ENCODE assay signal across 8 cellular contexts in the genomic region with DNA sequence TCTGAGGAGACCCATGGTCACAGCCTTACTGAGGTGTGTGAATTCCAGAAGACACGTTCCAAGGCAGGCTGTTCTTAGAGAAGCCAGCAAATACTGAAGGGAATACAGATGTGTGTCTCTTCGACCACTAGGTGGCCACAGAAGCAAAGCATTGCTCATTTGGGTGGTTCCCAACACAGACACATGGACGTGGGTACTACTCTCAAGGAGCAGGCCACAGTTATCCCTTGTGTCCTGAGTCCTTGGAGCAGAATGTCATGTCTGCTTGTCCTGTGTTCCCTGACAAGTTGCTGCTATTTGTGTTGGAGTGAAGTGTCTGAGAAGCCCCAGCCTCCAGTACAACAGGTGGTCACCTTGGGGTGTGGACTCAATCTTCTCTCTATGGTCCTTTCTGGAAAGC. TPM values are rescaled to one million over a fixed set of nuclear protein-coding genes. Genes with fewer than 3 reads are reported as not detected.
DNase-seq lines count a peak whose midpoint lies in the region; ATAC-seq, FAIRE-seq and TF ChIP-seq lines count a peak whose summit lies in the region.

No MANE protein-coding gene starts in this region.

- H3K27ac Mint-ChIP-seq in CD4-positive, alpha-beta memory T cell: peak overlapping the region; percentile 96 to 100 (median 99)
- 0 out of 2 replicates have a peak overlapping the region, but pooled peaks have one; percentile 52 for H3K27ac Mint-ChIP-seq in GM23338

- intact Hi-C loops in CD4-positive, alpha-beta memory T cell (cut with micrococcal nuclease): loop anchor here (1.0 kb wide), 5 partner anchors 30 to 450 kb away; a partner anchor contains a TSS
- intact Hi-C loops in HepG2 (cut with micrococcal nuclease; ENCODE audit: unreplicated experiment): no loop called here

- DNase-seq in CD4-positive, alpha-beta memory T cell: peak; percentile 66 to 73 (median 68)
- peak; percentile 93 for DNase-seq in GM23338 (ENCODE audit: low spot score)
- peak; percentile 88 for DNase-seq in NCI-H2196 (lab: John Stamatoyannopoulos, UW; ENCODE audit: unreplicated experiment)
- peak; percentile 23 for DNase-seq in activated CD4-positive, CD25-positive, alpha-beta regulatory T cell treated with anti-CD3 and anti-CD28 coated beads, Interleukin-2, amount 50 U/mL, for 16 hours (ENCODE audit: low read depth, low spot score)
- DNase-seq in choroid plexus epithelial cell (ENCODE audit: low read depth): peak; percentile 90
- peak; percentile 59 for DNase-seq in HepG2 (ENCODE audit: low spot score)
- DNase-seq in stimulated activated CD8-positive, alpha-beta memory T cell treated with anti-CD3 and anti-CD28 coated beads, Interleukin-15, amount 100 ng/mL, for 1 hour (ENCODE audit: low read depth): peak; percentile 31

- peak overlapping the region; percentile 49 to 94 (median 80) for H3K4me3 Mint-ChIP-seq in CD4-positive, alpha-beta memory T cell
- no peak overlapping the region for H3K4me3 Mint-ChIP-seq in GM23338

- CTCF ChIA-PET in CD4-positive, alpha-beta memory T cell (lab: Charles Lee; ENCODE audit: partially characterized antibody): interaction anchor here (0.6 to 13.3 kb wide), 20 partner anchors 8 to 254 kb away, joined by 3 to 343 read pairs (median 6); a partner anchor contains a TSS
- CTCF ChIA-PET in HepG2 (lab: Yijun Ruan, JAX; ENCODE audit: low intra/inter-chr PET ratio, low total read pairs): interaction anchor here (1.3 kb wide), 1 partner anchor 79 kb away, joined by 5 read pairs; no protein-coding TSS in a partner anchor

- ATAC-seq in GM23338 (peak; percentile 93), HepG2 (peak; percentile 76), GM19397 (IDR thresholded peaks at IDR 0.05; ENCODE audit: unreplicated experiment) (no peak)

- no TSS peak for BruUV-seq in HepG2 (replicated peaks; lab: Mats Ljungman, UMichigan)

- H3K4me1 Mint-ChIP-seq in CD4-positive, alpha-beta memory T cell: peaks cover 40 to 77% (median 60%) of the 10 kb centered on the region in 4 donors
- peaks cover 10% of the 10 kb centered on the region for H3K4me1 Mint-ChIP-seq in GM23338

- TF ChIP-seq EP300 in HepG2 (IDR thresholded peaks at IDR 0.05; ENCODE audit: low read depth in 2 of 2, low read length in 2 of 2) (no peak), HepG2 (CRISPR knock-in tag; IDR thresholded peaks at IDR 0.05; ENCODE audit: borderline replicate concordance) (no peak)

- H2AFZ ChIP-seq in GM23338 (no peak overlapping the region), HepG2 (ENCODE audit: low read length) (no peak overlapping the region)

- H3K36me3 ChIP-seq in CD4-positive, alpha-beta memory T cell (ENCODE audit: insufficient read depth, low read length): peaks cover 44% of the 10 kb centered on the region
- H3K36me3 ChIP-seq in GM23338 (ENCODE audit: insufficient read depth) (no peaks in the 10 kb centered on the region), HepG2 (replicated peaks in 1 of 2; ENCODE audit: control insufficient read depth in 1 of 2, insufficient read depth in 2 of 2, low read length in 2 of 2) (peaks cover 18 to 43% of the 10 kb centered on the region in 2 experiments)

- POLR2A ChIA-PET in CD4-positive, alpha-beta memory T cell (lab: Charles Lee; ENCODE audit: partially characterized antibody): interaction anchor here (0.6 to 11.8 kb wide), 22 partner anchors 8 to 156 kb away, joined by 3 to 247 read pairs (median 12); a partner anchor contains a TSS
- POLR2A ChIA-PET in HepG2 (lab: Yijun Ruan, JAX): interaction anchor here (2.0 kb wide), 1 partner anchor 32 kb away, joined by 6 read pairs; a partner anchor contains a TSS

- in situ Hi-C loops in HepG2 (cut with HindIII; ENCODE audit: extremely low pct_ligation_motif_present, low pct_unique_long_range_greater_than_20kb): loop anchor here (25.0 kb wide), 1 partner anchor 456 kb away; a partner anchor contains a TSS

- WGBS in HepG2 (ENCODE audit: low lambda C conversion rate): 46% methylated on average over 3 of the region's 3 CpGs

- H3K79me2 ChIP-seq in GM23338 (replicated peaks; ENCODE audit: insufficient read depth) (peaks cover 2% of the 10 kb centered on the region; the same call in 1 of the 2 replicates), HepG2 (ENCODE audit: insufficient read depth, low read length) (peaks cover 22% of the 10 kb centered on the region)

- H3K27ac ChIP-seq in CD4-positive, alpha-beta memory T cell (ENCODE audit: low read depth, low read length): peak overlapping the region; percentile 77
- H3K27ac ChIP-seq in GM23338 (ENCODE audit: low read depth) (no peak overlapping the region), HepG2 (ENCODE audit: extremely low read length, insufficient read depth, low read length) (no peak overlapping the region)

- no peaks in the 10 kb centered on the region for H3K27me3 ChIP-seq in CD4-positive, alpha-beta memory T cell (ENCODE audit: insufficient read depth, low read length)
- no peaks in the 10 kb centered on the region for H3K27me3 ChIP-seq in GM23338 (ENCODE audit: insufficient read depth)
- no peaks in the 10 kb centered on the region for H3K27me3 ChIP-seq in HepG2 (ENCODE audit: control insufficient read depth in 1 of 2, insufficient read depth in 2 of 2, low read length in 2 of 2)

- FAIRE-seq in HepG2 (lab: Jason Lieb, UNC): peak; percentile 98

- no peaks in the 10 kb centered on the region for H3K27me3 Mint-ChIP-seq in CD4-positive, alpha-beta memory T cell
- peaks cover 14% of the 10 kb centered on the region for H3K27me3 Mint-ChIP-seq in GM23338 (ENCODE audit: insufficient read depth, low read depth, poor library complexity)

- H3K4me2 ChIP-seq in GM23338: no peak overlapping the region
- H3K4me2 ChIP-seq in HepG2 (ENCODE audit: low read depth, low read length): no peak overlapping the region

- H4K20me1 ChIP-seq in GM23338 (replicated peaks; ENCODE audit: insufficient read depth): peaks cover 2% of the 10 kb centered on the region; the same call in 1 of the 2 replicates
- H4K20me1 ChIP-seq in HepG2 (ENCODE audit: insufficient read depth, low read length): peaks cover 9% of the 10 kb centered on the region

- H3K9me3 ChIP-seq in CD4-positive, alpha-beta memory T cell (ENCODE audit: control insufficient read depth in 1 of 2, low read length in 2 of 2): no peaks in the 10 kb centered on the region
- no peaks in the 10 kb centered on the region for H3K9me3 ChIP-seq in HepG2 (ENCODE audit: low read length)

- 0 out of 2 replicates have a peak, but pooled peaks cover 7% of the 10 kb centered on the region for H3F3A ChIP-seq in GM23338 (replicated peaks; ENCODE audit: low read depth)

- TF ChIP-seq CTCF in GM23338 (conservative IDR thresholded peaks at IDR 0.05; ENCODE audit: low read depth in 2 of 2): peak; percentile 83 to 97
- TF ChIP-seq CTCF in choroid plexus epithelial cell (conservative IDR thresholded peaks at IDR 0.05; ENCODE audit: low read depth, low read length): peak; percentile 91
- peak; percentile 91 for TF ChIP-seq CTCF in HepG2 (CRISPR knock-in tag; IDR thresholded peaks at IDR 0.05)

- TF ChIP-seq POLR2A in HepG2 (IDR thresholded peaks at IDR 0.05; ENCODE audit: insufficient read depth in 1 of 2, low read depth in 2 of 2, low read length in 2 of 2): peak in 1 of 2 experiments; percentile 39; a peak in 1 of 4 replicates

- peak; percentile 72 for TF ChIP-seq RAD21 in HepG2 (CRISPR knock-in tag; IDR thresholded peaks at IDR 0.05)

- H3K4me3 ChIP-seq in CD4-positive, alpha-beta memory T cell (ENCODE audit: low read length in 2 of 2): peak overlapping the region in 1 of 2 donors; percentile 57
- H3K4me3 ChIP-seq in GM23338 (no peak overlapping the region), choroid plexus epithelial cell (ENCODE audit: low read depth, low read length) (no peak overlapping the region), HepG2 (replicated peaks in 1 of 3; ENCODE audit: insufficient read depth in 1 of 3, low read depth in 2 of 3, low read length in 3 of 3) (no peak overlapping the region)

- no peaks in the 10 kb centered on the region for H3K9me2 ChIP-seq in GM23338 (ENCODE audit: insufficient read depth)

- H3K36me3 Mint-ChIP-seq in CD4-positive, alpha-beta memory T cell: peaks cover 41 to 57% of the 10 kb centered on the region in 2 donors
- H3K36me3 Mint-ChIP-seq in GM23338 (ENCODE audit: low read depth): peaks cover 30% of the 10 kb centered on the region

- peaks cover 67% of the 10 kb centered on the region for H3K4me1 ChIP-seq in CD4-positive, alpha-beta memory T cell (ENCODE audit: insufficient read depth, low read length)
- H3K4me1 ChIP-seq in GM23338 (ENCODE audit: insufficient read depth) (0 out of 2 replicates have a peak, but pooled peaks cover 3% of the 10 kb centered on the region), HepG2 (ENCODE audit: insufficient read depth, low read length) (peaks cover 7% of the 10 kb centered on the region)

- H3K9me3 Mint-ChIP-seq in CD4-positive, alpha-beta memory T cell: no peaks in the 10 kb centered on the region
- no peaks in the 10 kb centered on the region for H3K9me3 Mint-ChIP-seq in GM23338

- no peak overlapping the region for H3K9ac ChIP-seq in HepG2 (ENCODE audit: insufficient read depth, low read depth, low read length)

RNA-seq across cellular contexts. Expression of a gene that starts 30.3 kb away (rescaled TPM):
- 10 to 100 TPM; 64.1 to 72.4 TPM for total RNA-seq in CD4-positive, alpha-beta memory T cell
- 100 to 1,000 TPM; 164 to 206 TPM for polyA plus RNA-seq in CD4-positive, alpha-beta memory T cell
- total RNA-seq in GM23338 (2014; rRNA removed; shearing (Covaris generic)): 30.1 and 33.0 TPM in 2 replicates
- polyA plus RNA-seq in GM23338 (2016; fragmentation: Nextera tagmentation; extraction: Ambion mirVana) (38.1 and 40.9 TPM in 2 replicates), HepG2 (2011; rRNA removed) (60.3 and 72.7 TPM in 2 replicates)
- total RNA-seq in HepG2 (2016; rRNA removed; fragmentation: Illumina TruSeq; extraction: Trizol): 70.4 and 82.4 TPM in 2 replicates
- 13.1 and 14.4 TPM in 2 replicates for total RNA-seq in HepG2 (2016; cell fraction: cytosol; rRNA removed; fragmentation: Illumina TruSeq; extraction: Trizol; ENCODE audit: low read depth)
- total RNA-seq in HepG2 (2016; cell fraction: insoluble cytoplasmic fraction; rRNA removed; fragmentation: Illumina TruSeq; extraction: Trizol): 66.8 and 82.9 TPM in 2 replicates
- total RNA-seq in HepG2 (2016; cell fraction: membrane; rRNA removed; fragmentation: Illumina TruSeq; extraction: Trizol): 18.9 and 22.2 TPM in 2 replicates
- 30.8 and 32.4 TPM in 2 replicates for total RNA-seq in HepG2 (2016; cell fraction: nucleus; rRNA removed; fragmentation: Illumina TruSeq; extraction: Trizol)
- 71.7 and 71.8 TPM in 2 replicates for polyA plus RNA-seq in HepG2 (2011; cell fraction: cytosol; rRNA removed)
- 26.0 and 36.8 TPM in 2 replicates for polyA plus RNA-seq in HepG2 (2011; cell fraction: nucleus; rRNA removed)
- polyA plus RNA-seq in HepG2 (2012): 38.0 and 61.0 TPM in 2 replicates
- 12.6 and 14.1 TPM in 2 replicates for polyA plus RNA-seq in HepG2 (2016; cell fraction: cytosol; fragmentation: Illumina TruSeq; extraction: Trizol; ENCODE audit: low read depth)
- polyA plus RNA-seq in HepG2 (2016; cell fraction: insoluble cytoplasmic fraction; fragmentation: Illumina TruSeq; extraction: Trizol; ENCODE audit: low read depth): 105 and 111 TPM in 2 replicates
- 15.3 and 17.8 TPM in 2 replicates for polyA plus RNA-seq in HepG2 (2016; cell fraction: membrane; fragmentation: Illumina TruSeq; extraction: Trizol; ENCODE audit: low read depth)
- 44.4 and 56.4 TPM in 2 replicates for polyA plus RNA-seq in HepG2 (2016; cell fraction: nucleus; fragmentation: Illumina TruSeq; extraction: Trizol; ENCODE audit: insufficient read depth, low read depth)
- polyA minus RNA-seq in HepG2 (2011; rRNA and poly(A)+ RNA removed; ENCODE audit: low replicate concordance): 41.9 and 78.2 TPM in 2 replicates
- 21.1 and 25.6 TPM in 2 replicates for polyA minus RNA-seq in HepG2 (2011; cell fraction: cytosol; rRNA and poly(A)+ RNA removed)
- polyA minus RNA-seq in HepG2 (2011; cell fraction: nucleus; rRNA and poly(A)+ RNA removed): 14.3 and 27.1 TPM in 2 replicates

RNA-seq across cellular contexts. Expression of a gene that starts 32.0 kb away (rescaled TPM):
- 10 to 100 TPM; 61.6 to 61.8 TPM for total RNA-seq in CD4-positive, alpha-beta memory T cell
- 10 to 100 TPM; 55.1 to 65.7 TPM for polyA plus RNA-seq in CD4-positive, alpha-beta memory T cell
- total RNA-seq in GM23338 (2014; rRNA removed; shearing (Covaris generic)): 51.8 and 61.7 TPM in 2 replicates
- 50.4 and 50.7 TPM in 2 replicates for polyA plus RNA-seq in GM23338 (2016; fragmentation: Nextera tagmentation; extraction: Ambion mirVana)
- total RNA-seq in HepG2 (2016; rRNA removed; fragmentation: Illumina TruSeq; extraction: Trizol): 33.1 and 36.7 TPM in 2 replicates
- 60.6 and 75.2 TPM in 2 replicates for total RNA-seq in HepG2 (2016; cell fraction: cytosol; rRNA removed; fragmentation: Illumina TruSeq; extraction: Trizol; ENCODE audit: low read depth)
- 36.3 and 39.9 TPM in 2 replicates for total RNA-seq in HepG2 (2016; cell fraction: insoluble cytoplasmic fraction; rRNA removed; fragmentation: Illumina TruSeq; extraction: Trizol)
- 52.5 and 64.2 TPM in 2 replicates for total RNA-seq in HepG2 (2016; cell fraction: membrane; rRNA removed; fragmentation: Illumina TruSeq; extraction: Trizol)
- total RNA-seq in HepG2 (2016; cell fraction: nucleus; rRNA removed; fragmentation: Illumina TruSeq; extraction: Trizol): 15.0 and 21.0 TPM in 2 replicates
- polyA plus RNA-seq in HepG2 (2011; rRNA removed): 30.8 and 34.0 TPM in 2 replicates
- polyA plus RNA-seq in HepG2 (2011; cell fraction: cytosol; rRNA removed): 41.5 and 57.5 TPM in 2 replicates
- polyA plus RNA-seq in HepG2 (2011; cell fraction: nucleus; rRNA removed): 41.3 and 52.4 TPM in 2 replicates
- polyA plus RNA-seq in HepG2 (2012): 17.3 and 21.3 TPM in 2 replicates
- 75.5 and 80.9 TPM in 2 replicates for polyA plus RNA-seq in HepG2 (2016; cell fraction: cytosol; fragmentation: Illumina TruSeq; extraction: Trizol; ENCODE audit: low read depth)
- 33.0 and 34.1 TPM in 2 replicates for polyA plus RNA-seq in HepG2 (2016; cell fraction: insoluble cytoplasmic fraction; fragmentation: Illumina TruSeq; extraction: Trizol; ENCODE audit: low read depth)
- polyA plus RNA-seq in HepG2 (2016; cell fraction: membrane; fragmentation: Illumina TruSeq; extraction: Trizol; ENCODE audit: low read depth): 56.8 and 65.7 TPM in 2 replicates
- polyA plus RNA-seq in HepG2 (2016; cell fraction: nucleus; fragmentation: Illumina TruSeq; extraction: Trizol; ENCODE audit: insufficient read depth, low read depth): 30.1 and 31.9 TPM in 2 replicates
- 40.7 and 121 TPM in 2 replicates for polyA minus RNA-seq in HepG2 (2011; rRNA and poly(A)+ RNA removed; ENCODE audit: low replicate concordance)
- 15.1 and 18.1 TPM in 2 replicates for polyA minus RNA-seq in HepG2 (2011; cell fraction: cytosol; rRNA and poly(A)+ RNA removed)
- 12.9 and 15.0 TPM in 2 replicates for polyA minus RNA-seq in HepG2 (2011; cell fraction: nucleus; rRNA and poly(A)+ RNA removed)

RNA-seq across cellular contexts. Expression of a gene that starts 32.1 kb away (rescaled TPM):
- total RNA-seq in CD4-positive, alpha-beta memory T cell: 10 to 100 TPM; 19.0 to 21.1 TPM
- 10 to 100 TPM; 10.2 to 15.7 TPM for polyA plus RNA-seq in CD4-positive, alpha-beta memory T cell
- total RNA-seq in GM23338 (2014; rRNA removed; shearing (Covaris generic)): 56.3 and 57.6 TPM in 2 replicates
- polyA plus RNA-seq in GM23338 (2016; fragmentation: Nextera tagmentation; extraction: Ambion mirVana) (38.2 and 39.2 TPM in 2 replicates), HepG2 (2011; rRNA removed) (31.2 and 39.1 TPM in 2 replicates)
- 56.7 and 62.2 TPM in 2 replicates for total RNA-seq in HepG2 (2016; rRNA removed; fragmentation: Illumina TruSeq; extraction: Trizol)
- total RNA-seq in HepG2 (2016; cell fraction: cytosol; rRNA removed; fragmentation: Illumina TruSeq; extraction: Trizol; ENCODE audit: low read depth): 10.5 and 11.5 TPM in 2 replicates
- 55.3 and 56.3 TPM in 2 replicates for total RNA-seq in HepG2 (2016; cell fraction: insoluble cytoplasmic fraction; rRNA removed; fragmentation: Illumina TruSeq; extraction: Trizol)
- total RNA-seq in HepG2 (2016; cell fraction: membrane; rRNA removed; fragmentation: Illumina TruSeq; extraction: Trizol): 41.7 and 48.7 TPM in 2 replicates
- 31.5 and 37.8 TPM in 2 replicates for total RNA-seq in HepG2 (2016; cell fraction: nucleus; rRNA removed; fragmentation: Illumina TruSeq; extraction: Trizol)
- 20.6 and 21.6 TPM in 2 replicates for polyA plus RNA-seq in HepG2 (2011; cell fraction: cytosol; rRNA removed)
- 39.4 and 47.2 TPM in 2 replicates for polyA plus RNA-seq in HepG2 (2011; cell fraction: nucleus; rRNA removed)
- polyA plus RNA-seq in HepG2 (2012): 43.1 and 58.6 TPM in 2 replicates
- 15.1 and 16.9 TPM in 2 replicates for polyA plus RNA-seq in HepG2 (2016; cell fraction: cytosol; fragmentation: Illumina TruSeq; extraction: Trizol; ENCODE audit: low read depth)
- polyA plus RNA-seq in HepG2 (2016; cell fraction: insoluble cytoplasmic fraction; fragmentation: Illumina TruSeq; extraction: Trizol; ENCODE audit: low read depth): 81.4 and 109 TPM in 2 replicates
- 45.4 and 52.4 TPM in 2 replicates for polyA plus RNA-seq in HepG2 (2016; cell fraction: membrane; fragmentation: Illumina TruSeq; extraction: Trizol; ENCODE audit: low read depth)
- polyA plus RNA-seq in HepG2 (2016; cell fraction: nucleus; fragmentation: Illumina TruSeq; extraction: Trizol; ENCODE audit: insufficient read depth, low read depth): 74.4 and 77.5 TPM in 2 replicates
- polyA minus RNA-seq in HepG2 (2011; rRNA and poly(A)+ RNA removed; ENCODE audit: low replicate concordance): 12.3 and 39.1 TPM in 2 replicates
- polyA minus RNA-seq in HepG2 (2011; cell fraction: cytosol; rRNA and poly(A)+ RNA removed): 14.7 and 18.7 TPM in 2 replicates
- polyA minus RNA-seq in HepG2 (2011; cell fraction: nucleus; rRNA and poly(A)+ RNA removed): 18.9 and 22.9 TPM in 2 replicates

RNA-seq across cellular contexts. Expression of a gene that starts 49.7 kb away (rescaled TPM):
- total RNA-seq in CD4-positive, alpha-beta memory T cell: under 1 TPM; 0.29 to 0.33 TPM
- polyA plus RNA-seq in CD4-positive, alpha-beta memory T cell: not detected
- total RNA-seq in GM23338 (2014; rRNA removed; shearing (Covaris generic)): 1.2 and 2.2 TPM in 2 replicates
- polyA plus RNA-seq in GM23338 (2016; fragmentation: Nextera tagmentation; extraction: Ambion mirVana): 0.09 and 0.37 TPM in 2 replicates
- total RNA-seq in HepG2 (2016; rRNA removed; fragmentation: Illumina TruSeq; extraction: Trizol): not detected in 2 replicates
- not detected in 2 replicates for total RNA-seq in HepG2 (2016; cell fraction: cytosol; rRNA removed; fragmentation: Illumina TruSeq; extraction: Trizol; ENCODE audit: low read depth)
- total RNA-seq in HepG2 (2016; cell fraction: insoluble cytoplasmic fraction; rRNA removed; fragmentation: Illumina TruSeq; extraction: Trizol): 0.02 TPM in 1 of 2 replicates, not detected in the other
- 0.06 TPM in 1 of 2 replicates, not detected in the other for total RNA-seq in HepG2 (2016; cell fraction: membrane; rRNA removed; fragmentation: Illumina TruSeq; extraction: Trizol)
- not detected in 2 replicates for total RNA-seq in HepG2 (2016; cell fraction: nucleus; rRNA removed; fragmentation: Illumina TruSeq; extraction: Trizol)
- 0.03 TPM in 2 replicates for polyA plus RNA-seq in HepG2 (2011; rRNA removed)
- 0.01 and 0.03 TPM in 2 replicates for polyA plus RNA-seq in HepG2 (2011; cell fraction: cytosol; rRNA removed)
- polyA plus RNA-seq in HepG2 (2011; cell fraction: nucleus; rRNA removed): 0.09 and 0.10 TPM in 2 replicates
- 0.07 and 0.08 TPM in 2 replicates for polyA plus RNA-seq in HepG2 (2012)
- not detected in 2 replicates for polyA plus RNA-seq in HepG2 (2016; cell fraction: cytosol; fragmentation: Illumina TruSeq; extraction: Trizol; ENCODE audit: low read depth)
- not detected in 2 replicates for polyA plus RNA-seq in HepG2 (2016; cell fraction: insoluble cytoplasmic fraction; fragmentation: Illumina TruSeq; extraction: Trizol; ENCODE audit: low read depth)
- polyA plus RNA-seq in HepG2 (2016; cell fraction: membrane; fragmentation: Illumina TruSeq; extraction: Trizol; ENCODE audit: low read depth): not detected in 2 replicates
- 0.15 TPM in 1 of 2 replicates, not detected in the other for polyA plus RNA-seq in HepG2 (2016; cell fraction: nucleus; fragmentation: Illumina TruSeq; extraction: Trizol; ENCODE audit: insufficient read depth, low read depth)
- polyA minus RNA-seq in HepG2 (2011; rRNA and poly(A)+ RNA removed; ENCODE audit: low replicate concordance): 0.24 TPM in 1 of 2 replicates, not detected in the other
- polyA minus RNA-seq in HepG2 (2011; cell fraction: cytosol; rRNA and poly(A)+ RNA removed): not detected in 2 replicates
- polyA minus RNA-seq in HepG2 (2011; cell fraction: nucleus; rRNA and poly(A)+ RNA removed): not detected in 2 replicates

Comparison
In these comparisons a context has a peak if more than half of its experiments do, and no peak if none do; other contexts are left out.
1. DNase-seq: peak in every context shown above with its lines; median percentile 93 in GM23338; 90 in choroid plexus epithelial cell; 88 in NCI-H2196; 68 in CD4-positive, alpha-beta memory T cell; 59 in HepG2; 31 in stimulated activated CD8-positive, alpha-beta memory T cell treated with anti-CD3 and anti-CD28 coated beads, Interleukin-15, amount 100 ng/mL, for 1 hour; 23 in activated CD4-positive, CD25-positive, alpha-beta regulatory T cell treated with anti-CD3 and anti-CD28 coated beads, Interleukin-2, amount 50 U/mL, for 16 hours.